ENCODE assay signal across 23 cellular contexts in genomic region chr16:3739636-3740035, GRCh38. TPM values are rescaled to one million over a fixed set of nuclear protein-coding genes. Genes with fewer than 3 reads are reported as not detected.
DNase-seq lines count a peak whose midpoint lies in the region; ATAC-seq and TF ChIP-seq lines count a peak whose summit lies in the region.
"Had no signal": no experiment of that assay in that cellular context is flagged by ENCODE, and none has a peak within 500 bp of the region (broad histone marks: within the 10 kb centered on the region; RNA-seq: fewer than 3 reads in every experiment).

No MANE protein-coding gene starts in this region.

- intact Hi-C loops in Right ventricle myocardium superior (cut with DNase I) (no loop called here), Right ventricle myocardium inferior (cut with DNase I) (no loop called here), upper lobe of right lung (cut with DNase I) (no loop called here)
- intact Hi-C loops in CD8-positive, alpha-beta T cell (cut with DNase I, micrococcal nuclease) = no loop called here

- no peak for ATAC-seq in Right ventricle myocardium superior (ENCODE audit: poor library complexity)
- ATAC-seq in Right ventricle myocardium inferior = no peak
- no peak for ATAC-seq in activated T-helper 17 cell treated with anti-CD3 and anti-CD28 coated beads, Interleukin-2, amount 50 U/mL, for 72 hours (replicated peaks)
- no peak for ATAC-seq in upper lobe of right lung
- no peak for ATAC-seq in CD8-positive, alpha-beta T cell

- peak overlapping the region; percentile 61 for H3K27ac Mint-ChIP-seq in activated T-helper 17 cell treated with anti-CD3 and anti-CD28 coated beads, Interleukin-2, amount 50 U/mL, for 72 hours
- peak overlapping the region; percentile 88 for H3K27ac Mint-ChIP-seq in progenitor cell of endocrine pancreas
- no peak overlapping the region for H3K27ac Mint-ChIP-seq in CD8-positive, alpha-beta T cell

- peak; percentile 6 for DNase-seq in Right ventricle myocardium superior
- no peak for DNase-seq in Right ventricle myocardium inferior (ENCODE audit: missing footprints)
- no peak for DNase-seq in progenitor cell of endocrine pancreas (ENCODE audit: low spot score, unreplicated experiment)
- DNase-seq in upper lobe of right lung = peak; percentile 35
- DNase-seq in A172 (ENCODE audit: low spot score) = no peak
- no peak for DNase-seq in GF-D8 (lab: John Stamatoyannopoulos, UW)
- no peak for DNase-seq in CD8-positive, alpha-beta T cell
- DNase-seq: C1 segment of cervical spinal cord; CD4-positive, alpha-beta memory T cell; DMS 273 treated with DMSO at 0.1 percent for 48 hours; DMS79; GOT3; HCEC 1CT; NCI-H1105; NCI-H1436 treated with DMSO at 0.1 percent for 48 hours; NCI-H187 treated with DMSO at 0.1 percent for 48 hours; NCI-H2171 treated with DMSO at 0.1 percent for 48 hours; NCI-H345; NCI-H524; NCI-H748 treated with DMSO at 0.1 percent for 48 hours had no signal

- CTCF ChIA-PET in CD8-positive, alpha-beta T cell (lab: Charles Lee) = interaction anchor here (0.7 to 1.0 kb wide), 2 partner anchors 49 to 51 kb away, joined by 3 read pairs; no protein-coding TSS in a partner anchor

- no peak overlapping the region for H3K27ac ChIP-seq in upper lobe of right lung
- H3K27ac ChIP-seq in CD8-positive, alpha-beta T cell (ENCODE audit: low read depth, low read length) = no peak overlapping the region
- H3K27ac ChIP-seq: A549 had no signal

- H3K27me3 Mint-ChIP-seq in activated T-helper 17 cell treated with anti-CD3 and anti-CD28 coated beads, Interleukin-2, amount 50 U/mL, for 72 hours = no peaks in the 10 kb centered on the region
- no peaks in the 10 kb centered on the region for H3K27me3 Mint-ChIP-seq in progenitor cell of endocrine pancreas
- H3K27me3 Mint-ChIP-seq in CD8-positive, alpha-beta T cell (ENCODE audit: low read depth) = no peaks in the 10 kb centered on the region
- H3K27me3 Mint-ChIP-seq: CD4-positive, alpha-beta memory T cell had no signal

- no peak overlapping the region for H3K4me3 ChIP-seq in upper lobe of right lung
- H3K4me3 ChIP-seq in CD8-positive, alpha-beta T cell (ENCODE audit: low read depth, low read length) = no peak overlapping the region
- H3K4me3 ChIP-seq: A549, SJSA1 had no signal

- POLR2A ChIA-PET in CD8-positive, alpha-beta T cell (lab: Charles Lee) = no interaction called here

- no peaks in the 10 kb centered on the region for H3K9me3 Mint-ChIP-seq in activated T-helper 17 cell treated with anti-CD3 and anti-CD28 coated beads, Interleukin-2, amount 50 U/mL, for 72 hours
- H3K9me3 Mint-ChIP-seq in progenitor cell of endocrine pancreas (ENCODE audit: low read depth) = no peaks in the 10 kb centered on the region
- H3K9me3 Mint-ChIP-seq in CD8-positive, alpha-beta T cell = no peaks in the 10 kb centered on the region

- H3K36me3 ChIP-seq in upper lobe of right lung = peaks cover 100% of the 10 kb centered on the region
- H3K36me3 ChIP-seq in CD8-positive, alpha-beta T cell (ENCODE audit: insufficient read depth, low read length) = peaks cover 67% of the 10 kb centered on the region

- H3K4me1 Mint-ChIP-seq in activated T-helper 17 cell treated with anti-CD3 and anti-CD28 coated beads, Interleukin-2, amount 50 U/mL, for 72 hours = no peaks in the 10 kb centered on the region
- H3K4me1 Mint-ChIP-seq in progenitor cell of endocrine pancreas (ENCODE audit: low read depth) = peaks cover 27% of the 10 kb centered on the region
- no peaks in the 10 kb centered on the region for H3K4me1 Mint-ChIP-seq in CD8-positive, alpha-beta T cell (ENCODE audit: low read depth)
- H3K4me1 Mint-ChIP-seq: CD4-positive, alpha-beta memory T cell had no signal

- no peaks in the 10 kb centered on the region for H3K4me1 ChIP-seq in upper lobe of right lung
- no peaks in the 10 kb centered on the region for H3K4me1 ChIP-seq in CD8-positive, alpha-beta T cell (ENCODE audit: insufficient read depth, low read length)
- H3K4me1 ChIP-seq: A549 had no signal

- TF ChIP-seq CTCF in progenitor cell of endocrine pancreas (IDR thresholded peaks at IDR 0.05; ENCODE audit: unreplicated experiment) (no peak), upper lobe of right lung (IDR thresholded peaks at IDR 0.05) (no peak)
- TF ChIP-seq CTCF in CD8-positive, alpha-beta T cell (IDR thresholded peaks at IDR 0.05) = no peak

- H3K4me3 Mint-ChIP-seq in activated T-helper 17 cell treated with anti-CD3 and anti-CD28 coated beads, Interleukin-2, amount 50 U/mL, for 72 hours = no peak overlapping the region
- H3K4me3 Mint-ChIP-seq in progenitor cell of endocrine pancreas (ENCODE audit: low read depth) = no peak overlapping the region
- H3K4me3 Mint-ChIP-seq in CD8-positive, alpha-beta T cell = no peak overlapping the region
- H3K4me3 Mint-ChIP-seq: CD4-positive, alpha-beta memory T cell had no signal

- H3K36me3 Mint-ChIP-seq in activated T-helper 17 cell treated with anti-CD3 and anti-CD28 coated beads, Interleukin-2, amount 50 U/mL, for 72 hours (ENCODE audit: low read depth) = peaks cover 99% of the 10 kb centered on the region
- peaks cover 57% of the 10 kb centered on the region for H3K36me3 Mint-ChIP-seq in progenitor cell of endocrine pancreas (ENCODE audit: insufficient read depth)
- peaks cover 94% of the 10 kb centered on the region for H3K36me3 Mint-ChIP-seq in CD8-positive, alpha-beta T cell

- H3K9me3 ChIP-seq in upper lobe of right lung = no peaks in the 10 kb centered on the region
- no peaks in the 10 kb centered on the region for H3K9me3 ChIP-seq in CD8-positive, alpha-beta T cell (ENCODE audit: low read length)
- H3K9me3 ChIP-seq: A549, SJSA1 had no signal

- no peaks in the 10 kb centered on the region for H3K27me3 ChIP-seq in upper lobe of right lung
- H3K27me3 ChIP-seq in CD8-positive, alpha-beta T cell (ENCODE audit: insufficient read depth, low read length) = no peaks in the 10 kb centered on the region
- H3K27me3 ChIP-seq: SJSA1 had no signal

RNA-seq across cellular contexts. Expression of gene TRAP1, which starts 22.3 kb away (rescaled TPM):
- total RNA-seq in Right ventricle myocardium superior (146 TPM), Right ventricle myocardium inferior (134 TPM), progenitor cell of endocrine pancreas (212 and 216 TPM in 2 replicates), upper lobe of right lung (67.0 TPM)
- 100 to 1,000 TPM; 124 to 238 TPM for total RNA-seq in activated T-helper 17 cell treated with anti-CD3 and anti-CD28 coated beads, Interleukin-2, amount 50 U/mL, for 72 hours
- 106 and 123 TPM in 2 replicates for total RNA-seq in A172 (2014; rRNA removed; shearing (Covaris generic))
- total RNA-seq in CD8-positive, alpha-beta T cell = 10 to 100 TPM; 48.3 to 57.4 TPM

Comparison
In these comparisons a context has a peak if more than half of its experiments do, and no peak if none do; other contexts are left out.
1. DNase-seq: peak in Right ventricle myocardium superior (single experiment) and upper lobe of right lung (single experiment); none in Right ventricle myocardium inferior (single experiment), progenitor cell of endocrine pancreas (single experiment), A172 (single experiment), GF-D8 (single experiment) and CD8-positive, alpha-beta T cell (0 of 7).